In the genomic region with DNA sequence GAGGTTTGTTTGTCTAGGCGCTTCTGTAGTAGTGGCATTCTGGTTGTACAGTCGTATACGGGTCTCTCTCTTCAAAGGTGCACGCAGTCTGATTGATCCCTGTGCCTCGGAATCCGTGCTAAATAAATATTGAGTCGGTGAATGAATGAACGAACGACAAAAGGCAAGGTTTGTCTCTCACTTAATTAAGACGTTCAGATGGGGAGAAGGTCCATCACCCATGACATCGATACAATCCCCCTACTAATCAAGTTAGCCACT, we compare ENCODE assay signal across 8 cellular contexts. TPM values are rescaled to one million over a fixed set of nuclear protein-coding genes. Genes with fewer than 3 reads are reported as not detected.
A peak's percentile ranks its signal among the peaks of the same experiment; 100 is the strongest.
DNase-seq lines count a peak whose midpoint lies in the region; TF ChIP-seq lines count a peak whose summit lies in the region.

No MANE protein-coding gene starts in this region.

- TF ChIP-seq CTCF in Loucy (conservative IDR thresholded peaks at IDR 0.05; ENCODE audit: low read length) (no peak), coronary artery (IDR thresholded peaks at IDR 0.05) (no peak)

- no peaks in the 10 kb centered on the region for H3K9me2 ChIP-seq in Loucy (replicated peaks; ENCODE audit: low read depth, low read length)

- H3K79me1 ChIP-seq in neuronal stem cell (ENCODE audit: low read depth, low read length), result peaks cover 2% of the 10 kb centered on the region

- no peak overlapping the region for H2BK15ac ChIP-seq in neuronal stem cell (ENCODE audit: low read length)

- peaks cover 8% of the 10 kb centered on the region for H4K20me1 ChIP-seq in Loucy (ENCODE audit: insufficient read depth, low read length, poor library complexity, severe bottlenecking)

- H3K27me3 ChIP-seq in Loucy (ENCODE audit: insufficient read depth, low read length, poor library complexity, severe bottlenecking) (no peaks in the 10 kb centered on the region), neuronal stem cell (ENCODE audit: control insufficient read depth in 3 of 3, insufficient read depth in 3 of 3, low read depth in 1 of 3, low read length in 3 of 3) (peaks cover 0 to 2% (median 1%) of the 10 kb centered on the region in 3 experiments)

- H2BK5ac ChIP-seq in neuronal stem cell (ENCODE audit: low read length), result no peak overlapping the region

- no peak overlapping the region for H3K18ac ChIP-seq in neuronal stem cell (ENCODE audit: low read length)

- H3K9ac ChIP-seq in Loucy (ENCODE audit: low read depth, low read length, poor library complexity, severe bottlenecking) (peak overlapping the region; percentile 41), neuronal stem cell (ENCODE audit: low read depth, low read length, poor library complexity) (no peak overlapping the region)

- H3K4me3 ChIP-seq in Loucy (ENCODE audit: low read length, poor library complexity, severe bottlenecking), result peak overlapping the region; percentile 82
- peak overlapping the region; percentile 100 for H3K4me3 ChIP-seq in coronary artery
- H3K4me3 ChIP-seq in neuronal stem cell (ENCODE audit: low read length in 2 of 2), result peak overlapping the region; percentile 81 to 82

- H3K4me2 ChIP-seq in Loucy (ENCODE audit: low read depth, low read length, poor library complexity, severe bottlenecking) (peak overlapping the region; percentile 81), neuronal stem cell (ENCODE audit: insufficient read depth, low read length, poor library complexity, severe bottlenecking) (peak overlapping the region; percentile 63)

- H3K36me3 ChIP-seq in Loucy (ENCODE audit: insufficient read depth, low read length), result no peaks in the 10 kb centered on the region
- no peaks in the 10 kb centered on the region for H3K36me3 ChIP-seq in neuronal stem cell (replicated peaks in 1 of 2; ENCODE audit: control insufficient read depth in 2 of 2, insufficient read depth in 2 of 2, low read length in 2 of 2)

- no peak overlapping the region for H2BK120ac ChIP-seq in neuronal stem cell (ENCODE audit: low read depth, low read length)

- H3K4ac ChIP-seq in neuronal stem cell (ENCODE audit: low read length), result no peak overlapping the region

- H4K91ac ChIP-seq in neuronal stem cell (ENCODE audit: low read depth, low read length, poor library complexity), result no peak overlapping the region

- H2AFZ ChIP-seq in Loucy (ENCODE audit: low read length) (peak overlapping the region; percentile 86), neuronal stem cell (ENCODE audit: low read length) (peak overlapping the region; percentile 89)

- H3K9me3 ChIP-seq in Loucy (ENCODE audit: insufficient read depth, low read depth, low read length) (no peaks in the 10 kb centered on the region), neuronal stem cell (replicated peaks in 1 of 2; ENCODE audit: control insufficient read depth in 2 of 2, insufficient read depth in 1 of 2, low read depth in 1 of 2, low read length in 2 of 2) (no peaks in the 10 kb centered on the region)

- DNase-seq in NOMO-1 treated with DMSO at 0.1 percent for 48 hours (lab: John Stamatoyannopoulos, UW; ENCODE audit: unreplicated experiment) (peak; percentile 24), NOMO-1 treated with dmso at 0.1 percent for 144 hours (lab: John Stamatoyannopoulos, UW; ENCODE audit: unreplicated experiment) (no peak), coronary artery (ENCODE audit: low spot score) (no peak), neuronal stem cell (ENCODE audit: low spot score) (no peak), OCI-M1 (lab: John Stamatoyannopoulos, UW) (no peak), NCI-H1092 treated with DMSO at 0.1 percent for 48 hours (lab: John Stamatoyannopoulos, UW) (no peak)
- no peak for DNase-seq in stimulated activated CD4-positive, alpha-beta T cell treated with anti-CD3 and anti-CD28 coated beads, Interleukin-4, amount 100 ng/mL, for 1 hour

- H2BK12ac ChIP-seq in neuronal stem cell (ENCODE audit: low read length), result no peak overlapping the region

- H3K27ac ChIP-seq in coronary artery, result peak overlapping the region in 1 of 2 donors; percentile 98
- H3K27ac ChIP-seq in neuronal stem cell (replicated peaks; ENCODE audit: low read length), result no peak overlapping the region

- 0 out of 2 replicates have a peak, but pooled peaks cover 11% of the 10 kb centered on the region for H3K79me2 ChIP-seq in Loucy (ENCODE audit: insufficient read depth, low read length)

- H3K4me1 ChIP-seq in Loucy (ENCODE audit: insufficient read depth, low read length, poor library complexity, severe bottlenecking), result peaks cover 5% of the 10 kb centered on the region
- H3K4me1 ChIP-seq in neuronal stem cell (ENCODE audit: control insufficient read depth in 2 of 2, insufficient read depth in 1 of 2, low read depth in 1 of 2, low read length in 2 of 2), result peaks cover 2% of the 10 kb centered on the region in 2 donors

- no peak overlapping the region for H3K23ac ChIP-seq in neuronal stem cell (ENCODE audit: low read depth, low read length, poor library complexity)

- no peaks in the 10 kb centered on the region for H3F3A ChIP-seq in Loucy (ENCODE audit: low read depth)

- WGBS in neuronal stem cell (ENCODE audit: extremely low coverage in 2 of 2, insufficient read length in 2 of 2, insufficient replicate concordance in 1 of 2), 2 donors, result no CpG with 5 or more reads among the region's 11 CpGs

- no peak overlapping the region for H2AK5ac ChIP-seq in neuronal stem cell (ENCODE audit: low read depth, low read length)

- no peak overlapping the region for H4K8ac ChIP-seq in neuronal stem cell (ENCODE audit: low read depth, low read length)

- no peak overlapping the region for H3K14ac ChIP-seq in neuronal stem cell (ENCODE audit: low read length)

RNA-seq across cellular contexts. Expression of a gene that starts 0.5 kb away (rescaled TPM):
- 8.7 TPM for polyA plus RNA-seq in neuronal stem cell (2013, experiment 1 of 2)
- polyA plus RNA-seq in neuronal stem cell (2013, experiment 2 of 2), result 8.1 TPM
